In genomic region chr19:9860407-9860806, GRCh38 we compare ENCODE assay signal across 18 cellular contexts. TPM values are rescaled to one million over a fixed set of nuclear protein-coding genes. Genes with fewer than 3 reads are reported as not detected.
DNase-seq lines count a peak whose midpoint lies in the region; ATAC-seq and TF ChIP-seq lines count a peak whose summit lies in the region.
"Had no signal": no experiment of that assay in that cellular context is flagged by ENCODE, and none has a peak within 500 bp of the region (broad histone marks: within the 10 kb centered on the region; RNA-seq: fewer than 3 reads in every experiment).

No MANE protein-coding gene starts in this region.

- no peaks in the 10 kb centered on the region for H3K36me3 ChIP-seq in CD4-positive, CD25-positive, alpha-beta regulatory T cell (ENCODE audit: control insufficient read depth, insufficient read depth, low read length)
- no peaks in the 10 kb centered on the region for H3K36me3 ChIP-seq in naive thymus-derived CD4-positive, alpha-beta T cell (ENCODE audit: control insufficient read depth in 2 of 3, insufficient read depth in 3 of 3, low read length in 3 of 3)

- CTCF ChIA-PET in activated CD8-positive, alpha-beta T cell treated with anti-CD3 and anti-CD28 coated beads, Interleukin-2, amount 10 ng/mL, durations not matched to agents 7 days and 5 days (lab: Charles Lee), result no interaction called here
- CTCF ChIA-PET in activated CD8-positive, alpha-beta T cell treated with anti-CD3 and anti-CD28 coated beads for 36 hours (lab: Charles Lee), result interaction anchor here (0.9 kb wide), 1 partner anchor 9 kb away, joined by 3 read pairs; no protein-coding TSS in a partner anchor
- CTCF ChIA-PET in T-cell (lab: Charles Lee), result interaction anchor here in 1 of 2 donors (0.6 kb wide), 2 partner anchors 47 to 245 kb away, joined by 3 read pairs; no protein-coding TSS in a partner anchor
- CTCF ChIA-PET in naive thymus-derived CD4-positive, alpha-beta T cell (lab: Charles Lee), result interaction anchor here (0.7 kb wide), 1 partner anchor 13 kb away, joined by 5 read pairs; no protein-coding TSS in a partner anchor

- no peaks in the 10 kb centered on the region for H3K9me3 Mint-ChIP-seq in activated CD8-positive, alpha-beta T cell treated with anti-CD3 and anti-CD28 coated beads, Interleukin-2, amount 10 ng/mL, durations not matched to agents 7 days and 5 days (ENCODE audit: insufficient read depth)
- no peaks in the 10 kb centered on the region for H3K9me3 Mint-ChIP-seq in activated CD8-positive, alpha-beta T cell treated with anti-CD3 and anti-CD28 coated beads for 36 hours
- H3K9me3 Mint-ChIP-seq in CD4-positive, CD25-positive, alpha-beta regulatory T cell, result peaks cover 0 to 2% (median 0%) of the 10 kb centered on the region in 7 donors
- H3K9me3 Mint-ChIP-seq in T-cell, result no peaks in the 10 kb centered on the region
- no peaks in the 10 kb centered on the region for H3K9me3 Mint-ChIP-seq in naive thymus-derived CD4-positive, alpha-beta T cell
- H3K9me3 Mint-ChIP-seq: CD8-positive, alpha-beta memory T cell; H9 had no signal

- DNase-seq in activated CD8-positive, alpha-beta T cell treated with anti-CD3 and anti-CD28 coated beads, Interleukin-2, amount 10 ng/mL, durations not matched to agents 7 days and 5 days, result no peak
- no peak for DNase-seq in activated CD8-positive, alpha-beta T cell treated with anti-CD3 and anti-CD28 coated beads for 36 hours
- no peak for DNase-seq in CD4-positive, CD25-positive, alpha-beta regulatory T cell
- DNase-seq in T-cell, result no peak
- DNase-seq in naive thymus-derived CD4-positive, alpha-beta T cell, result no peak
- no peak for DNase-seq in left ventricle myocardium superior
- no peak for DNase-seq in HuH-7.5 (ENCODE audit: low spot score)
- no peak for DNase-seq in Right ventricle myocardium inferior (ENCODE audit: missing footprints)
- DNase-seq: 8988T; CD8-positive, alpha-beta memory T cell; COR-L47; DMS 273 treated with DMSO at 0.1 percent for 48 hours; DMS53; DND-41; EL; H9 had no signal

- intact Hi-C loops in activated CD8-positive, alpha-beta T cell treated with anti-CD3 and anti-CD28 coated beads for 36 hours (cut with micrococcal nuclease), result no loop called here
- intact Hi-C loops in naive thymus-derived CD4-positive, alpha-beta T cell (cut with micrococcal nuclease), result no loop called here
- intact Hi-C loops in left ventricle myocardium superior (cut with micrococcal nuclease) (no loop called here), Right ventricle myocardium inferior (cut with DNase I) (no loop called here)

- H3K27ac ChIP-seq in CD4-positive, CD25-positive, alpha-beta regulatory T cell (ENCODE audit: insufficient read depth, low read length, poor library complexity, severe bottlenecking), result no peak overlapping the region
- H3K27ac ChIP-seq in naive thymus-derived CD4-positive, alpha-beta T cell (ENCODE audit: low read depth, low read length), result no peak overlapping the region
- H3K27ac ChIP-seq: BLaER1 had no signal

- H3K4me1 Mint-ChIP-seq in activated CD8-positive, alpha-beta T cell treated with anti-CD3 and anti-CD28 coated beads, Interleukin-2, amount 10 ng/mL, durations not matched to agents 7 days and 5 days (ENCODE audit: low read depth), result peaks cover 89% of the 10 kb centered on the region
- peaks cover 83% of the 10 kb centered on the region for H3K4me1 Mint-ChIP-seq in activated CD8-positive, alpha-beta T cell treated with anti-CD3 and anti-CD28 coated beads for 36 hours (ENCODE audit: low read depth)
- peaks cover 17 to 96% (median 54%) of the 10 kb centered on the region in 4 donors for H3K4me1 Mint-ChIP-seq in CD4-positive, CD25-positive, alpha-beta regulatory T cell
- H3K4me1 Mint-ChIP-seq in T-cell, result peaks cover 88 to 93% (median 88%) of the 10 kb centered on the region in 3 donors
- H3K4me1 Mint-ChIP-seq in naive thymus-derived CD4-positive, alpha-beta T cell, result peaks cover 56 to 98% (median 93%) of the 10 kb centered on the region in 7 donors

- peak overlapping the region; percentile 62 for H3K27ac Mint-ChIP-seq in activated CD8-positive, alpha-beta T cell treated with anti-CD3 and anti-CD28 coated beads, Interleukin-2, amount 10 ng/mL, durations not matched to agents 7 days and 5 days
- no peak overlapping the region for H3K27ac Mint-ChIP-seq in activated CD8-positive, alpha-beta T cell treated with anti-CD3 and anti-CD28 coated beads for 36 hours
- peak overlapping the region in 2 of 3 donors; percentile 36 to 95 for H3K27ac Mint-ChIP-seq in CD4-positive, CD25-positive, alpha-beta regulatory T cell
- H3K27ac Mint-ChIP-seq in T-cell, result peak overlapping the region; percentile 43 to 68
- peak overlapping the region in 7 of 9 donors; percentile 72 to 99 (median 94) for H3K27ac Mint-ChIP-seq in naive thymus-derived CD4-positive, alpha-beta T cell

- H3K27me3 Mint-ChIP-seq in activated CD8-positive, alpha-beta T cell treated with anti-CD3 and anti-CD28 coated beads, Interleukin-2, amount 10 ng/mL, durations not matched to agents 7 days and 5 days (ENCODE audit: low read depth), result no peaks in the 10 kb centered on the region
- H3K27me3 Mint-ChIP-seq in activated CD8-positive, alpha-beta T cell treated with anti-CD3 and anti-CD28 coated beads for 36 hours, result no peaks in the 10 kb centered on the region
- H3K27me3 Mint-ChIP-seq in CD4-positive, CD25-positive, alpha-beta regulatory T cell, result no peaks in the 10 kb centered on the region
- no peaks in the 10 kb centered on the region for H3K27me3 Mint-ChIP-seq in T-cell
- H3K27me3 Mint-ChIP-seq in naive thymus-derived CD4-positive, alpha-beta T cell, result no peaks in the 10 kb centered on the region
- H3K27me3 Mint-ChIP-seq: CD8-positive, alpha-beta memory T cell had no signal

- no peak overlapping the region for H3K4me3 ChIP-seq in CD4-positive, CD25-positive, alpha-beta regulatory T cell (ENCODE audit: low read depth, low read length)
- H3K4me3 ChIP-seq in naive thymus-derived CD4-positive, alpha-beta T cell (ENCODE audit: low read length), result no peak overlapping the region
- H3K4me3 ChIP-seq: BLaER1 had no signal

- no peak for TF ChIP-seq CTCF in activated CD8-positive, alpha-beta T cell treated with anti-CD3 and anti-CD28 coated beads for 36 hours (IDR thresholded peaks at IDR 0.05)

- H3K4me1 ChIP-seq in CD4-positive, CD25-positive, alpha-beta regulatory T cell (ENCODE audit: control insufficient read depth, insufficient read depth, low read length, poor library complexity, severe bottlenecking), result peaks cover 86% of the 10 kb centered on the region
- peaks cover 67 to 84% of the 10 kb centered on the region in 2 donors for H3K4me1 ChIP-seq in naive thymus-derived CD4-positive, alpha-beta T cell (ENCODE audit: control insufficient read depth in 2 of 2, insufficient read depth in 2 of 2, low read length in 2 of 2)

- H3K4me3 Mint-ChIP-seq in activated CD8-positive, alpha-beta T cell treated with anti-CD3 and anti-CD28 coated beads, Interleukin-2, amount 10 ng/mL, durations not matched to agents 7 days and 5 days, result no peak overlapping the region
- H3K4me3 Mint-ChIP-seq in activated CD8-positive, alpha-beta T cell treated with anti-CD3 and anti-CD28 coated beads for 36 hours, result no peak overlapping the region
- peak overlapping the region in 2 of 4 donors; percentile 19 to 21 for H3K4me3 Mint-ChIP-seq in CD4-positive, CD25-positive, alpha-beta regulatory T cell
- peak overlapping the region in 1 of 3 donors; percentile 86 for H3K4me3 Mint-ChIP-seq in T-cell
- peak overlapping the region in 2 of 10 donors; percentile 42 to 97 for H3K4me3 Mint-ChIP-seq in naive thymus-derived CD4-positive, alpha-beta T cell
- H3K4me3 Mint-ChIP-seq: H9 had no signal

- POLR2A ChIA-PET in activated CD8-positive, alpha-beta T cell treated with anti-CD3 and anti-CD28 coated beads, Interleukin-2, amount 10 ng/mL, durations not matched to agents 7 days and 5 days (lab: Charles Lee), result interaction anchor here (0.5 to 1.4 kb wide), 2 partner anchors 26 to 547 kb away, joined by 3 to 4 read pairs; partner anchors contain the start of gene PIN1
- POLR2A ChIA-PET in activated CD8-positive, alpha-beta T cell treated with anti-CD3 and anti-CD28 coated beads for 36 hours (lab: Charles Lee), result interaction anchor here (1.7 kb wide), 1 partner anchor 10 kb away, joined by 3 read pairs; no protein-coding TSS in a partner anchor
- POLR2A ChIA-PET in T-cell (lab: Charles Lee), result interaction anchor here (0.6 kb wide), 5 partner anchors 9 to 1621 kb away, joined by 3 to 5 read pairs (median 4); no protein-coding TSS in a partner anchor
- POLR2A ChIA-PET in naive thymus-derived CD4-positive, alpha-beta T cell (lab: Charles Lee), result interaction anchor here (1.2 to 2.4 kb wide), 3 partner anchors 26 to 92 kb away, joined by 5 to 11 read pairs (median 8); partner anchors contain the start of genes FBXL12, PIN1 and ZNF846

- no peak for ATAC-seq in activated CD8-positive, alpha-beta T cell treated with anti-CD3 and anti-CD28 coated beads, Interleukin-2, amount 10 ng/mL, durations not matched to agents 7 days and 5 days
- ATAC-seq in activated CD8-positive, alpha-beta T cell treated with anti-CD3 and anti-CD28 coated beads for 36 hours, result no peak
- ATAC-seq in CD4-positive, CD25-positive, alpha-beta regulatory T cell (ENCODE audit: low read depth in 2 of 2), result no peak
- ATAC-seq in T-cell (replicated peaks in 1 of 4), result no peak
- no peak for ATAC-seq in naive thymus-derived CD4-positive, alpha-beta T cell
- no peak for ATAC-seq in left ventricle myocardium superior
- no peak for ATAC-seq in Right ventricle myocardium inferior

- H3K9me3 ChIP-seq in CD4-positive, CD25-positive, alpha-beta regulatory T cell (ENCODE audit: control insufficient read depth in 2 of 2, low read length in 2 of 2), result no peaks in the 10 kb centered on the region
- no peaks in the 10 kb centered on the region for H3K9me3 ChIP-seq in naive thymus-derived CD4-positive, alpha-beta T cell (ENCODE audit: control insufficient read depth in 2 of 3, low read length in 3 of 3)
- H3K9me3 ChIP-seq: BLaER1 had no signal

- no peaks in the 10 kb centered on the region for H3K27me3 ChIP-seq in CD4-positive, CD25-positive, alpha-beta regulatory T cell (ENCODE audit: control insufficient read depth, insufficient read depth, low read length)
- H3K27me3 ChIP-seq in naive thymus-derived CD4-positive, alpha-beta T cell (ENCODE audit: control insufficient read depth in 2 of 2, insufficient read depth in 2 of 2, low read length in 2 of 2), result no peaks in the 10 kb centered on the region
- H3K27me3 ChIP-seq: BLaER1 had no signal

- H3K36me3 Mint-ChIP-seq in activated CD8-positive, alpha-beta T cell treated with anti-CD3 and anti-CD28 coated beads, Interleukin-2, amount 10 ng/mL, durations not matched to agents 7 days and 5 days (ENCODE audit: low read depth), result peaks cover 26% of the 10 kb centered on the region
- peaks cover 1% of the 10 kb centered on the region for H3K36me3 Mint-ChIP-seq in activated CD8-positive, alpha-beta T cell treated with anti-CD3 and anti-CD28 coated beads for 36 hours (ENCODE audit: low read depth)
- peaks cover 9% of the 10 kb centered on the region for H3K36me3 Mint-ChIP-seq in CD4-positive, CD25-positive, alpha-beta regulatory T cell
- peaks cover 5% of the 10 kb centered on the region for H3K36me3 Mint-ChIP-seq in T-cell
- peaks cover 0 to 16% (median 4%) of the 10 kb centered on the region in 5 donors for H3K36me3 Mint-ChIP-seq in naive thymus-derived CD4-positive, alpha-beta T cell
- H3K36me3 Mint-ChIP-seq: CD14-positive monocyte had no signal

RNA-seq across cellular contexts. Expression of gene PIN1, which starts 25.3 kb away (rescaled TPM):
- total RNA-seq in activated CD8-positive, alpha-beta T cell treated with anti-CD3 and anti-CD28 coated beads, Interleukin-2, amount 10 ng/mL, durations not matched to agents 7 days and 5 days, result 100 to 1,000 TPM; 114 to 117 TPM
- total RNA-seq in activated CD8-positive, alpha-beta T cell treated with anti-CD3 and anti-CD28 coated beads for 36 hours, result 10 to 100 TPM; 79.9 to 81.4 TPM
- 72.0 TPM for total RNA-seq in CD4-positive, CD25-positive, alpha-beta regulatory T cell
- 100 to 1,000 TPM in 3 of 4 donors, 10 to 100 TPM in 1; 87.9 to 135 (median 113) TPM for polyA plus RNA-seq in CD4-positive, CD25-positive, alpha-beta regulatory T cell
- 10 to 100 TPM; 49.4 to 92.6 (median 79.4) TPM for total RNA-seq in T-cell
- total RNA-seq in naive thymus-derived CD4-positive, alpha-beta T cell, result 10 to 100 TPM; 41.4 to 93.2 (median 61.1) TPM
- polyA plus RNA-seq in naive thymus-derived CD4-positive, alpha-beta T cell, result 10 to 100 TPM; 88.9 to 94.7 TPM
- 92.8 TPM for total RNA-seq in left ventricle myocardium superior
- 89.2 TPM for total RNA-seq in Right ventricle myocardium inferior

RNA-seq across cellular contexts. Expression of gene UBL5, which starts 32.7 kb away (rescaled TPM):
- total RNA-seq in activated CD8-positive, alpha-beta T cell treated with anti-CD3 and anti-CD28 coated beads, Interleukin-2, amount 10 ng/mL, durations not matched to agents 7 days and 5 days, result 100 to 1,000 TPM; 383 to 395 TPM
- total RNA-seq in activated CD8-positive, alpha-beta T cell treated with anti-CD3 and anti-CD28 coated beads for 36 hours, result 100 to 1,000 TPM; 313 to 321 TPM
- 234 TPM for total RNA-seq in CD4-positive, CD25-positive, alpha-beta regulatory T cell
- 100 to 1,000 TPM; 786 to 952 (median 832) TPM for polyA plus RNA-seq in CD4-positive, CD25-positive, alpha-beta regulatory T cell
- total RNA-seq in T-cell (100 to 1,000 TPM; 205 to 228 (median 215) TPM), left ventricle myocardium superior (580 TPM), Right ventricle myocardium inferior (581 TPM)
- total RNA-seq in naive thymus-derived CD4-positive, alpha-beta T cell, result 100 to 1,000 TPM; 182 to 375 (median 198) TPM
- 100 to 1,000 TPM; 613 to 717 TPM for polyA plus RNA-seq in naive thymus-derived CD4-positive, alpha-beta T cell

RNA-seq across cellular contexts. Expression of gene FBXL12, which starts 41.5 kb away (rescaled TPM):
- total RNA-seq in activated CD8-positive, alpha-beta T cell treated with anti-CD3 and anti-CD28 coated beads, Interleukin-2, amount 10 ng/mL, durations not matched to agents 7 days and 5 days, result 10 to 100 TPM; 26.4 to 29.0 TPM
- 10 to 100 TPM; 24.2 to 26.7 TPM for total RNA-seq in activated CD8-positive, alpha-beta T cell treated with anti-CD3 and anti-CD28 coated beads for 36 hours
- total RNA-seq in CD4-positive, CD25-positive, alpha-beta regulatory T cell, result 34.8 TPM
- polyA plus RNA-seq in CD4-positive, CD25-positive, alpha-beta regulatory T cell, result 10 to 100 TPM in 1 of 4 donors, 1 to 10 TPM in 3; 7.8 to 15.9 (median 9.5) TPM
- total RNA-seq in T-cell, result 10 to 100 TPM; 31.5 to 37.7 (median 35.0) TPM
- total RNA-seq in naive thymus-derived CD4-positive, alpha-beta T cell, result 10 to 100 TPM; 16.8 to 36.2 (median 34.0) TPM
- 10 to 100 TPM in 1 of 2 donors, 1 to 10 TPM in 1; 8.5 to 16.1 TPM for polyA plus RNA-seq in naive thymus-derived CD4-positive, alpha-beta T cell
- 11.2 TPM for total RNA-seq in left ventricle myocardium superior
- total RNA-seq in Right ventricle myocardium inferior, result 10.4 TPM
